Comparison of ENCODE assay signal across 3 cellular contexts in genomic region chr12:116414891-116415290, GRCh38.
TF ChIP-seq lines count a peak whose summit lies in the region.

No MANE protein-coding gene starts in this region.

TF ChIP-seq in HEK293, 187 proteins besides CTCF, POLR2A, EP300 and RAD21:
- TF ChIP-seq ZNF391 (tag by site-specific recombination; IDR thresholded peaks at IDR 0.05; ENCODE audit: borderline replicate concordance, low read depth) (no peak), YY2 (tag by site-specific recombination; IDR thresholded peaks at IDR 0.05) (no peak), ZNF18 (tag by site-specific recombination; IDR thresholded peaks at IDR 0.05) (peak; percentile 58; the same call in 1 of the 2 replicates)
TF ChIP-seq in HEK293: peak in this region for 1.

TF ChIP-seq in H1, 55 proteins besides CTCF, POLR2A, EP300 and RAD21:
- no peak for TF ChIP-seq EZH2 (IDR thresholded peaks at IDR 0.05; ENCODE audit: low read depth, low read length, severe bottlenecking)
- no peak for TF ChIP-seq ATF3 (IDR thresholded peaks at IDR 0.05; ENCODE audit: insufficient read depth, low read depth, low read length)
- no peak for TF ChIP-seq HDAC6 (IDR thresholded peaks at IDR 0.05; ENCODE audit: low read depth, low read length)
- no peak for TF ChIP-seq NRF1 (IDR thresholded peaks at IDR 0.05; ENCODE audit: low read depth, low read length)
TF ChIP-seq in H1: peak in this region for 0.

TF ChIP-seq in HEK293T, 16 proteins besides CTCF, POLR2A, EP300 and RAD21:
- no peak for TF ChIP-seq FOXA1 (IDR thresholded peaks at IDR 0.05)
- TF ChIP-seq BHLHE40 (IDR thresholded peaks at IDR 0.05; ENCODE audit: borderline replicate concordance) = no peak
- TF ChIP-seq ARNT (IDR thresholded peaks at IDR 0.05) = no peak
- TF ChIP-seq CTBP1 (IDR thresholded peaks at IDR 0.05; ENCODE audit: borderline replicate concordance) = no peak
- TF ChIP-seq SP1 (IDR thresholded peaks at IDR 0.05) = no peak
- TF ChIP-seq SUZ12 (IDR thresholded peaks at IDR 0.05) = no peak
- TF ChIP-seq LEF1 (IDR thresholded peaks at IDR 0.05; ENCODE audit: borderline replicate concordance) = no peak
- no peak for TF ChIP-seq ZNF384 (IDR thresholded peaks at IDR 0.05)
- no peak for TF ChIP-seq ELF4 (IDR thresholded peaks at IDR 0.05)
